13 cellular contexts compared by ENCODE assay signal in genomic region chr2:232859385-232859916, GRCh38.
"Had no signal": no experiment of that assay in that cellular context is flagged by ENCODE, and none has a peak within 500 bp of the region (broad histone marks: within the 10 kb centered on the region; RNA-seq: fewer than 3 reads in every experiment).

No MANE protein-coding gene starts in this region.

- H3K4me3 Mint-ChIP-seq: activated CD8-positive, alpha-beta memory T cell treated with anti-CD3 and anti-CD28 coated beads, Interleukin-2, amount 10 ng/mL, durations not matched to agents 7 days and 5 days; activated T-cell treated with anti-CD3 and anti-CD28 coated beads, Interleukin-2, amount 50 U/mL, for 4 hours; naive thymus-derived CD4-positive, alpha-beta T cell; stimulated activated naive CD8-positive, alpha-beta T cell treated with anti-CD3 and anti-CD28 coated beads, Interleukin-15, amount 100 ng/mL, for 72 hours; type B pancreatic cell had no signal

- H3K9me3 Mint-ChIP-seq: activated T-cell treated with anti-CD3 and anti-CD28 coated beads, Interleukin-2, amount 50 U/mL, for 4 hours; naive thymus-derived CD4-positive, alpha-beta T cell; stimulated activated naive CD8-positive, alpha-beta T cell treated with anti-CD3 and anti-CD28 coated beads, Interleukin-15, amount 100 ng/mL, for 72 hours; type B pancreatic cell had no signal

- ATAC-seq: activated CD8-positive, alpha-beta memory T cell treated with anti-CD3 and anti-CD28 coated beads, Interleukin-2, amount 10 ng/mL, durations not matched to agents 7 days and 5 days; activated T-cell treated with anti-CD3 and anti-CD28 coated beads, Interleukin-2, amount 50 U/mL, for 4 hours; esophagus mucosa; naive thymus-derived CD4-positive, alpha-beta T cell; stimulated activated naive CD8-positive, alpha-beta T cell treated with anti-CD3 and anti-CD28 coated beads, Interleukin-15, amount 100 ng/mL, for 72 hours had no signal

- H3K27ac Mint-ChIP-seq: activated CD8-positive, alpha-beta memory T cell treated with anti-CD3 and anti-CD28 coated beads, Interleukin-2, amount 10 ng/mL, durations not matched to agents 7 days and 5 days; type B pancreatic cell had no signal

- H3K4me1 Mint-ChIP-seq: activated CD8-positive, alpha-beta memory T cell treated with anti-CD3 and anti-CD28 coated beads, Interleukin-2, amount 10 ng/mL, durations not matched to agents 7 days and 5 days; naive thymus-derived CD4-positive, alpha-beta T cell; stimulated activated naive CD8-positive, alpha-beta T cell treated with anti-CD3 and anti-CD28 coated beads, Interleukin-15, amount 100 ng/mL, for 72 hours had no signal

- H3K27me3 Mint-ChIP-seq: activated CD8-positive, alpha-beta memory T cell treated with anti-CD3 and anti-CD28 coated beads, Interleukin-2, amount 10 ng/mL, durations not matched to agents 7 days and 5 days; naive thymus-derived CD4-positive, alpha-beta T cell; stimulated activated naive CD8-positive, alpha-beta T cell treated with anti-CD3 and anti-CD28 coated beads, Interleukin-15, amount 100 ng/mL, for 72 hours; type B pancreatic cell had no signal

- DNase-seq: activated CD4-positive, alpha-beta T cell treated with anti-CD3 and anti-CD28 coated beads for 1 hour; activated CD4-positive, alpha-beta T cell treated with anti-CD3 and anti-CD28 coated beads, Interleukin-2, amount 50 U/mL, for 4 hours; activated CD8-positive, alpha-beta memory T cell treated with anti-CD3 and anti-CD28 coated beads, Interleukin-2, amount 10 ng/mL, durations not matched to agents 7 days and 5 days; activated T-cell treated with anti-CD3 and anti-CD28 coated beads, Interleukin-2, amount 50 U/mL, for 4 hours; aorta; islet precursor cell; naive thymus-derived CD4-positive, alpha-beta T cell; posterior cingulate gyrus; small intestine; stimulated activated CD4-positive, alpha-beta T cell treated with anti-CD3 and anti-CD28 coated beads, Interleukin-4, amount 100 ng/mL, for 24 hours; stimulated activated naive CD8-positive, alpha-beta T cell treated with anti-CD3 and anti-CD28 coated beads, Interleukin-15, amount 100 ng/mL, for 72 hours had no signal
